ENCODE assay signal across 9 cellular contexts in the genomic region with DNA sequence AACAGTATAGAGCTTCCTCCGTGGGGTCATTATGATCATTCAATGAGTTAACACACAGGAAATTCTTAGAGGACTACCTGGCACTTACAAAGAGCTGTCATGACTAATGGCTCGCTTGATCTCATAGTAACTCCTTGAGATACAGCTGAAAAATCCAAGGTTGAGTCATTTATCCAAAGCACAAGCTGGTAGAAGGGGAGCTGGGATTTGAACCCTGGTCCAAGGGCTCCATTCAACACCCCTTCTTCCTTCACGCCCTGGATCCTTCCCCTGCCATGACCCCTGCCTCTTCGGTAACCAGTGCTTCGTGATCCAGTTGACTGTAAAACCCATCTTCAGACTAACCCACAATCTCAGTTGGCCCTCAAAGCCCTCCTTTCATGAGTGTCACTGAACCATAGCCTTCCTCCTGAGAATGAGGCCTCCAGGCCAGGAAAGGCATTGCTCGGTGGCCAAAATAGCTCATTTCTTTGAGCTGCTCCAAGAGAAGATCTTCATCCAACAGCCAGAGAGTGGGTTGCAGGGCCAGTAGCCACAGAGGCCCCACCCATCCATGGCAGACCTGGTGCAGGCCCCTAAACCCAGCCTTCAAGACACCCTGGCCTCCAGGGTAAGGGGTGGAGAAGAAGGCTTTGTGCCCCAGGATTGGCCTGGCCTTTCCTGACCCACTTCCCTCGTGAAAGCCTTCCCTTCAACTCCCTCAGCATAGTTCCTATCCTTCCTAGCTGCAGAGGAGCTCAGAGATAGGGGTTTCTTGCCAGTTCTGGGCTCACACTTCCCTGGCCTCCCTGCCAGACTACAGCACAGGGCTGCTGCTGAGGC. TPM values are rescaled to one million over a fixed set of nuclear protein-coding genes. Genes with fewer than 3 reads are reported as not detected.
DNase-seq lines count a peak whose midpoint lies in the region; ATAC-seq, FAIRE-seq and TF ChIP-seq lines count a peak whose summit lies in the region.
"Had no signal": no experiment of that assay in that cellular context is flagged by ENCODE, and none has a peak within 500 bp of the region (broad histone marks: within the 10 kb centered on the region; RNA-seq: fewer than 3 reads in every experiment).

No MANE protein-coding gene starts in this region.

- peaks cover 13 to 46% (median 35%) of the 10 kb centered on the region in 11 experiments for H4K20me1 ChIP-seq in BLaER1 treated with 17β-estradiol and CSF1 and Interleukin-3, amounts not matched to agents 10 nM and 100 nM
- H4K20me1 ChIP-seq in neural progenitor cell (ENCODE audit: low read depth), result peaks cover 39% of the 10 kb centered on the region

- DNase-seq in RCC 7860 (ENCODE audit: low spot score) (peak; percentile 93), epithelial cell of prostate (ENCODE audit: low read depth, low spot score) (no peak), neural progenitor cell (ENCODE audit: low spot score) (no peak), AG08396 (ENCODE audit: low spot score) (no peak), D721Med (ENCODE audit: insufficient read length, low spot score) (no peak)
- DNase-seq: left cardiac atrium had no signal

- H3K27ac Mint-ChIP-seq in neural progenitor cell, result peak overlapping the region; percentile 7

- H3K9me3 ChIP-seq in BLaER1 treated with 17β-estradiol and CSF1 and Interleukin-3, amounts not matched to agents 10 nM and 100 nM (replicated peaks in 1 of 11), result peaks cover 0 to 10% (median 8%) of the 10 kb centered on the region in 11 experiments; a peak in 11 of 22 replicates
- H3K9me3 ChIP-seq in neural progenitor cell (ENCODE audit: low read depth), result no peaks in the 10 kb centered on the region

- peak overlapping the region; percentile 20 to 100 (median 98); a peak in 17 of 22 replicates for H3K9ac ChIP-seq in BLaER1 treated with 17β-estradiol and CSF1 and Interleukin-3, amounts not matched to agents 10 nM and 100 nM
- H3K9ac ChIP-seq in neural progenitor cell, result no peak overlapping the region

- H3K4me3 ChIP-seq in BLaER1 treated with 17β-estradiol and CSF1 and Interleukin-3, amounts not matched to agents 10 nM and 100 nM, result no peak overlapping the region
- no peak overlapping the region for H3K4me3 ChIP-seq in neural progenitor cell

- H3K4me3 Mint-ChIP-seq in neural progenitor cell, result peak overlapping the region; percentile 6

- H3K36me3 ChIP-seq in BLaER1 treated with 17β-estradiol and CSF1 and Interleukin-3, amounts not matched to agents 10 nM and 100 nM, result peaks cover 30 to 37% (median 33%) of the 10 kb centered on the region in 11 experiments
- peaks cover 12% of the 10 kb centered on the region for H3K36me3 ChIP-seq in neural progenitor cell

- FAIRE-seq in RCC 7860 (lab: Jason Lieb, UNC), result peak; percentile 71
- no peak for FAIRE-seq in D721Med (lab: Jason Lieb, UNC)

- TF ChIP-seq CTCF in neural progenitor cell (IDR thresholded peaks at IDR 0.05) (no peak), D721Med (IDR thresholded peaks at IDR 0.05; ENCODE audit: insufficient read depth, missing control alignments) (no peak)

- peaks cover 11% of the 10 kb centered on the region for H3K27me3 Mint-ChIP-seq in neural progenitor cell (ENCODE audit: insufficient read depth, low read depth)

- no peaks in the 10 kb centered on the region for H3K27me3 ChIP-seq in BLaER1 treated with 17β-estradiol and CSF1 and Interleukin-3, amounts not matched to agents 10 nM and 100 nM
- H3K27me3 ChIP-seq in neural progenitor cell, result no peaks in the 10 kb centered on the region

- no peak overlapping the region for H2AFZ ChIP-seq in neural progenitor cell (replicated peaks)

- peaks cover 33% of the 10 kb centered on the region for H3K36me3 Mint-ChIP-seq in neural progenitor cell

- H3K79me2 ChIP-seq in neural progenitor cell (ENCODE audit: low read depth), result peaks cover 29% of the 10 kb centered on the region

- H3K4me1 ChIP-seq in BLaER1 treated with 17β-estradiol and CSF1 and Interleukin-3, amounts not matched to agents 10 nM and 100 nM, result peaks cover 66 to 76% (median 71%) of the 10 kb centered on the region in 10 experiments
- peaks cover 39% of the 10 kb centered on the region for H3K4me1 ChIP-seq in neural progenitor cell

- peaks cover 5% of the 10 kb centered on the region for H3K9me3 Mint-ChIP-seq in neural progenitor cell

- ATAC-seq in GM21619 (IDR thresholded peaks at IDR 0.05; ENCODE audit: unreplicated experiment) (no peak), HG02884 (IDR thresholded peaks at IDR 0.05; ENCODE audit: unreplicated experiment) (no peak)

- H3K4me1 Mint-ChIP-seq in neural progenitor cell, result peaks cover 68% of the 10 kb centered on the region

- peak overlapping the region; percentile 96 to 100 (median 99); a peak in 21 of 22 replicates for H3K27ac ChIP-seq in BLaER1 treated with 17β-estradiol and CSF1 and Interleukin-3, amounts not matched to agents 10 nM and 100 nM
- H3K27ac ChIP-seq in epithelial cell of prostate (peak overlapping the region; percentile 99), neural progenitor cell (peak overlapping the region; percentile 2)

- peak overlapping the region; percentile 35 to 92 (median 84) for H3K4me2 ChIP-seq in BLaER1 treated with 17β-estradiol and CSF1 and Interleukin-3, amounts not matched to agents 10 nM and 100 nM
- no peak overlapping the region for H3K4me2 ChIP-seq in neural progenitor cell

- H3F3A ChIP-seq in neural progenitor cell (ENCODE audit: low read depth), result peaks cover 57% of the 10 kb centered on the region

RNA-seq across cellular contexts. Expression of a gene that starts 7.7 kb away (rescaled TPM):
- 42.9 and 95.5 TPM in 2 replicates for total RNA-seq in neural progenitor cell (ENCODE audit: low replicate concordance)

Comparison
In these comparisons a context has a peak if more than half of its experiments do, and no peak if none do; other contexts are left out.
1. H3K27ac ChIP-seq: peak in every context shown above with its lines; median percentile 99 in BLaER1 treated with 17β-estradiol and CSF1 and Interleukin-3, amounts not matched to agents 10 nM and 100 nM; 99 in epithelial cell of prostate; 2 in neural progenitor cell.